In genomic region chr12:12465522-12465921, GRCh38 we compare ENCODE assay signal across 20 cellular contexts.
A peak's percentile ranks its signal among the peaks of the same experiment; 100 is the strongest.
DNase-seq lines count a peak whose midpoint lies in the region; ATAC-seq and TF ChIP-seq lines count a peak whose summit lies in the region.
"Had no signal": no experiment of that assay in that cellular context is flagged by ENCODE, and none has a peak within 500 bp of the region (broad histone marks: within the 10 kb centered on the region; RNA-seq: fewer than 3 reads in every experiment).

No MANE protein-coding gene starts in this region.

- DNase-seq in activated T-cell treated with anti-CD3 and anti-CD28 coated beads, Interleukin-2, amount 50 U/mL, for 24 hours: no peak
- DNase-seq in activated T-cell treated with anti-CD3 and anti-CD28 coated beads, Interleukin-2, amount 50 U/mL, for 4 hours: no peak
- no peak for DNase-seq in T-cell
- DNase-seq in hepatocyte (ENCODE audit: low spot score): no peak
- no peak for DNase-seq in AG08396 (ENCODE audit: low spot score)
- no peak for DNase-seq in middle frontal gyrus (ENCODE audit: extremely low spot score, low spot score)
- DNase-seq: ACHN, GDM1, NCI-H1105 treated with DMSO at 0.1 percent for 48 hours, NCI-H2081 treated with DMSO at 0.1 percent for 48 hours, NCI-H510A treated with DMSO at 0.1 percent for 48 hours, RPMI8226 had no signal

- H2AFZ ChIP-seq in hepatocyte: no peak overlapping the region

- no peaks in the 10 kb centered on the region for H3K9me2 ChIP-seq in hepatocyte (replicated peaks; ENCODE audit: insufficient read depth)

- H3K4me1 ChIP-seq in hepatocyte (ENCODE audit: insufficient read depth): no peaks in the 10 kb centered on the region
- peaks cover 59% of the 10 kb centered on the region for H3K4me1 ChIP-seq in thymus (ENCODE audit: control insufficient read depth, insufficient read depth, low read length)

- H3K36me3 ChIP-seq in hepatocyte (replicated peaks; ENCODE audit: insufficient read depth, low read depth) (no peaks in the 10 kb centered on the region), thymus (ENCODE audit: control insufficient read depth, insufficient read depth) (no peaks in the 10 kb centered on the region)

- no peak overlapping the region for H3K4me3 ChIP-seq in hepatocyte
- H3K4me3 ChIP-seq in thymus (ENCODE audit: low read length): no peak overlapping the region
- H3K4me3 ChIP-seq: coronary artery, SK-N-MC, smooth muscle cell had no signal

- 94% methylated on average over 20 of the region's 20 CpGs for WGBS in hepatocyte (ENCODE audit: low lambda C conversion rate, missing lambda C conversion rate)
- WGBS in thymus: 91% methylated on average over 20 of the region's 20 CpGs

- peak overlapping the region; percentile 87 for H3K27ac Mint-ChIP-seq in activated T-cell treated with anti-CD3 and anti-CD28 coated beads, Interleukin-2, amount 50 U/mL, for 24 hours
- H3K27ac Mint-ChIP-seq in T-cell: peak overlapping the region; percentile 95 to 100

- no peak for ATAC-seq in activated T-cell treated with anti-CD3 and anti-CD28 coated beads, Interleukin-2, amount 50 U/mL, for 4 hours
- ATAC-seq in T-cell (replicated peaks in 1 of 4) (peak in 1 of 4 experiments; percentile 3), HG02571 (IDR thresholded peaks at IDR 0.05; ENCODE audit: unreplicated experiment) (no peak)
- ATAC-seq: HCT116 had no signal

- H3K9me3 ChIP-seq in hepatocyte (ENCODE audit: low read depth) (no peaks in the 10 kb centered on the region), thymus (ENCODE audit: control insufficient read depth) (no peaks in the 10 kb centered on the region)

- H3K36me3 Mint-ChIP-seq in activated T-cell treated with anti-CD3 and anti-CD28 coated beads, Interleukin-2, amount 50 U/mL, for 24 hours (ENCODE audit: low read depth): peaks cover 76% of the 10 kb centered on the region
- H3K36me3 Mint-ChIP-seq in activated T-cell treated with anti-CD3 and anti-CD28 coated beads, Interleukin-2, amount 50 U/mL, for 4 hours (ENCODE audit: insufficient read depth): peaks cover 34% of the 10 kb centered on the region
- H3K36me3 Mint-ChIP-seq in T-cell: peaks cover 52% of the 10 kb centered on the region

- H3K4me1 Mint-ChIP-seq in activated T-cell treated with anti-CD3 and anti-CD28 coated beads, Interleukin-2, amount 50 U/mL, for 24 hours (ENCODE audit: low read depth): peaks cover 93% of the 10 kb centered on the region
- H3K4me1 Mint-ChIP-seq in activated T-cell treated with anti-CD3 and anti-CD28 coated beads, Interleukin-2, amount 50 U/mL, for 4 hours (ENCODE audit: low read depth): peaks cover 83% of the 10 kb centered on the region
- H3K4me1 Mint-ChIP-seq in T-cell: peaks cover 73 to 92% (median 81%) of the 10 kb centered on the region in 3 donors
- H3K4me1 Mint-ChIP-seq: brain had no signal

- no peaks in the 10 kb centered on the region for H4K20me1 ChIP-seq in hepatocyte (ENCODE audit: insufficient read depth, poor library complexity, severe bottlenecking)

- POLR2A ChIA-PET in T-cell (lab: Charles Lee): interaction anchor here (0.7 to 3.3 kb wide), 18 partner anchors 9 to 272 kb away, joined by 3 to 48 read pairs (median 6); partner anchors contain the start of gene DUSP16 (in 1 of the 2)

- H3K27me3 ChIP-seq in hepatocyte (no peaks in the 10 kb centered on the region), thymus (ENCODE audit: control insufficient read depth, insufficient read depth) (no peaks in the 10 kb centered on the region)

- H3K79me2 ChIP-seq in hepatocyte: no peaks in the 10 kb centered on the region

- CTCF ChIA-PET in T-cell (lab: Charles Lee): interaction anchor here (0.6 to 3.3 kb wide), 19 partner anchors 8 to 271 kb away, joined by 3 to 21 read pairs (median 5); no protein-coding TSS in a partner anchor

- H3K27me3 Mint-ChIP-seq in activated T-cell treated with anti-CD3 and anti-CD28 coated beads, Interleukin-2, amount 50 U/mL, for 24 hours: no peaks in the 10 kb centered on the region
- no peaks in the 10 kb centered on the region for H3K27me3 Mint-ChIP-seq in activated T-cell treated with anti-CD3 and anti-CD28 coated beads, Interleukin-2, amount 50 U/mL, for 4 hours (ENCODE audit: low read depth)
- H3K27me3 Mint-ChIP-seq in T-cell: no peaks in the 10 kb centered on the region
- H3K27me3 Mint-ChIP-seq: brain had no signal

- TF ChIP-seq CTCF in hepatocyte (IDR thresholded peaks at IDR 0.05; ENCODE audit: poor library complexity): no peak

- no peak overlapping the region for H3K4me3 Mint-ChIP-seq in activated T-cell treated with anti-CD3 and anti-CD28 coated beads, Interleukin-2, amount 50 U/mL, for 24 hours
- H3K4me3 Mint-ChIP-seq in activated T-cell treated with anti-CD3 and anti-CD28 coated beads, Interleukin-2, amount 50 U/mL, for 4 hours: no peak overlapping the region
- peak overlapping the region in 1 of 3 donors; percentile 72 for H3K4me3 Mint-ChIP-seq in T-cell
- H3K4me3 Mint-ChIP-seq: brain had no signal

- no peak overlapping the region for H3K4me2 ChIP-seq in hepatocyte
- H3K4me2 ChIP-seq: smooth muscle cell had no signal

- peak overlapping the region; percentile 45 for H3K27ac ChIP-seq in hepatocyte
- H3K27ac ChIP-seq in thymus (ENCODE audit: low read depth): peak overlapping the region; percentile 48
- H3K27ac ChIP-seq: C4-2B, coronary artery, SK-N-MC had no signal

- H3K9me3 Mint-ChIP-seq in activated T-cell treated with anti-CD3 and anti-CD28 coated beads, Interleukin-2, amount 50 U/mL, for 24 hours: peaks cover 5% of the 10 kb centered on the region
- no peaks in the 10 kb centered on the region for H3K9me3 Mint-ChIP-seq in activated T-cell treated with anti-CD3 and anti-CD28 coated beads, Interleukin-2, amount 50 U/mL, for 4 hours
- no peaks in the 10 kb centered on the region for H3K9me3 Mint-ChIP-seq in T-cell
